In genomic region chr1:155001438-155001687, GRCh38 we compare ENCODE assay signal across 8 cellular contexts. TPM values are rescaled to one million over a fixed set of nuclear protein-coding genes. Genes with fewer than 3 reads are reported as not detected.
DNase-seq lines count a peak whose midpoint lies in the region; ATAC-seq and TF ChIP-seq lines count a peak whose summit lies in the region.

No MANE protein-coding gene starts in this region.

- H3K9me3 Mint-ChIP-seq in activated CD8-positive, alpha-beta memory T cell treated with anti-CD3 and anti-CD28 coated beads, Interleukin-2, amount 10 ng/mL, durations not matched to agents 7 days and 5 days (ENCODE audit: low read depth) = no peaks in the 10 kb centered on the region
- H3K9me3 Mint-ChIP-seq in activated T-helper 17 cell treated with anti-CD3 and anti-CD28 coated beads, Interleukin-2, amount 50 U/mL, for 72 hours = no peaks in the 10 kb centered on the region

- peak overlapping the region; percentile 98 for H3K4me3 Mint-ChIP-seq in activated CD8-positive, alpha-beta memory T cell treated with anti-CD3 and anti-CD28 coated beads, Interleukin-2, amount 10 ng/mL, durations not matched to agents 7 days and 5 days
- H3K4me3 Mint-ChIP-seq in activated T-helper 17 cell treated with anti-CD3 and anti-CD28 coated beads, Interleukin-2, amount 50 U/mL, for 72 hours = peak overlapping the region; percentile 91

- CTCF ChIA-PET in activated CD8-positive, alpha-beta memory T cell treated with anti-CD3 and anti-CD28 coated beads, Interleukin-2, amount 10 ng/mL, durations not matched to agents 7 days and 5 days (lab: Charles Lee) = interaction anchor here (0.6 to 13.5 kb wide), 9 partner anchors 14 to 85 kb away, joined by 3 to 212 read pairs (median 4); partner anchors contain the start of genes ADAM15, EFNA4, FLAD1 and PMVK

- H3K27me3 Mint-ChIP-seq in activated CD8-positive, alpha-beta memory T cell treated with anti-CD3 and anti-CD28 coated beads, Interleukin-2, amount 10 ng/mL, durations not matched to agents 7 days and 5 days = no peaks in the 10 kb centered on the region
- H3K27me3 Mint-ChIP-seq in activated T-helper 17 cell treated with anti-CD3 and anti-CD28 coated beads, Interleukin-2, amount 50 U/mL, for 72 hours = no peaks in the 10 kb centered on the region

- H3K36me3 ChIP-seq in iPS-20b (ENCODE audit: insufficient read depth, low read depth, low read length) (no peaks in the 10 kb centered on the region), testis (ENCODE audit: low read depth, missing control alignments) (no peaks in the 10 kb centered on the region)

- intact Hi-C loops in testis (cut with DNase I; ENCODE audit: low total_unique reads) = no loop called here

- TF ChIP-seq CTCF in testis (IDR thresholded peaks at IDR 0.05) = no peak

- H3K4me1 Mint-ChIP-seq in activated CD8-positive, alpha-beta memory T cell treated with anti-CD3 and anti-CD28 coated beads, Interleukin-2, amount 10 ng/mL, durations not matched to agents 7 days and 5 days = peaks cover 52% of the 10 kb centered on the region
- peaks cover 31% of the 10 kb centered on the region for H3K4me1 Mint-ChIP-seq in activated T-helper 17 cell treated with anti-CD3 and anti-CD28 coated beads, Interleukin-2, amount 50 U/mL, for 72 hours

- no peak for ATAC-seq in activated CD8-positive, alpha-beta memory T cell treated with anti-CD3 and anti-CD28 coated beads, Interleukin-2, amount 10 ng/mL, durations not matched to agents 7 days and 5 days
- no peak for ATAC-seq in activated T-helper 17 cell treated with anti-CD3 and anti-CD28 coated beads, Interleukin-2, amount 50 U/mL, for 72 hours (replicated peaks)
- no peak for ATAC-seq in HG03108 (IDR thresholded peaks at IDR 0.05; ENCODE audit: unreplicated experiment)

- H3K9me3 ChIP-seq in iPS-20b (ENCODE audit: insufficient read depth, low read depth, low read length) (no peaks in the 10 kb centered on the region), testis (no peaks in the 10 kb centered on the region)

- peak overlapping the region; percentile 97 for H3K27ac Mint-ChIP-seq in activated CD8-positive, alpha-beta memory T cell treated with anti-CD3 and anti-CD28 coated beads, Interleukin-2, amount 10 ng/mL, durations not matched to agents 7 days and 5 days
- H3K27ac Mint-ChIP-seq in activated T-helper 17 cell treated with anti-CD3 and anti-CD28 coated beads, Interleukin-2, amount 50 U/mL, for 72 hours = peak overlapping the region; percentile 95

- H3K27me3 ChIP-seq in iPS-20b (ENCODE audit: insufficient read depth, low read length) (no peaks in the 10 kb centered on the region), testis (no peaks in the 10 kb centered on the region)

- peaks cover 15% of the 10 kb centered on the region; the same call in 1 of the 2 replicates for H3K4me1 ChIP-seq in iPS-20b (ENCODE audit: insufficient read depth, low read length)
- peaks cover 31% of the 10 kb centered on the region for H3K4me1 ChIP-seq in testis

- H3K27ac ChIP-seq in iPS-20b (ENCODE audit: low read length) = peak overlapping the region; percentile 11
- H3K27ac ChIP-seq in testis = peak overlapping the region; percentile 98

- no peak for TF ChIP-seq POLR2A in testis (IDR thresholded peaks at IDR 0.05)

- H3K36me3 Mint-ChIP-seq in activated CD8-positive, alpha-beta memory T cell treated with anti-CD3 and anti-CD28 coated beads, Interleukin-2, amount 10 ng/mL, durations not matched to agents 7 days and 5 days = peaks cover 3% of the 10 kb centered on the region
- peaks cover 40% of the 10 kb centered on the region for H3K36me3 Mint-ChIP-seq in activated T-helper 17 cell treated with anti-CD3 and anti-CD28 coated beads, Interleukin-2, amount 50 U/mL, for 72 hours (ENCODE audit: low read depth)

- H3K4me3 ChIP-seq in iPS-20b (ENCODE audit: low read length) (peak overlapping the region; percentile 91), testis (peak overlapping the region; percentile 77 to 84)

- no peak for DNase-seq in activated CD8-positive, alpha-beta memory T cell treated with anti-CD3 and anti-CD28 coated beads, Interleukin-2, amount 10 ng/mL, durations not matched to agents 7 days and 5 days
- DNase-seq in activated CD8-positive, alpha-beta memory T cell treated with anti-CD3 and anti-CD28 coated beads for 24 hours = no peak
- DNase-seq in testis (no peak), GOT3 (lab: John Stamatoyannopoulos, UW) (no peak)
- DNase-seq in stimulated activated CD8-positive, alpha-beta memory T cell treated with anti-CD3 and anti-CD28 coated beads, Interleukin-4, amount 100 ng/mL, for 48 hours = no peak

- peak overlapping the region; percentile 79; the same call in 1 of the 2 replicates for H3K9ac ChIP-seq in iPS-20b (ENCODE audit: low read depth, low read length)

- 0% methylated on average over 12 of the region's 12 CpGs; no CpG with 5 or more reads in 1 of the 2 donors for WGBS in testis, 2 donors

RNA-seq across cellular contexts. Expression of gene ZBTB7B, which starts 1.2 kb away (rescaled TPM):
- total RNA-seq in activated CD8-positive, alpha-beta memory T cell treated with anti-CD3 and anti-CD28 coated beads, Interleukin-2, amount 10 ng/mL, durations not matched to agents 7 days and 5 days = 10 to 100 TPM; 58.1 to 74.8 TPM
- 100 to 1,000 TPM in 1 of 2 donors, 10 to 100 TPM in 1; 94.5 to 140 TPM for total RNA-seq in activated T-helper 17 cell treated with anti-CD3 and anti-CD28 coated beads, Interleukin-2, amount 50 U/mL, for 72 hours
- total RNA-seq in testis = 10 to 100 TPM; 21.1 to 22.4 TPM
- 18.6 TPM for polyA plus RNA-seq in testis (ENCODE audit: insufficient read depth, low read depth, low replicate concordance)

RNA-seq across cellular contexts. Expression of gene LENEP, which starts 8.0 kb away (rescaled TPM):
- total RNA-seq in activated CD8-positive, alpha-beta memory T cell treated with anti-CD3 and anti-CD28 coated beads, Interleukin-2, amount 10 ng/mL, durations not matched to agents 7 days and 5 days = 1 to 10 TPM in 1 of 2 experiments, under 1 TPM in 1; 0.91 to 1.2 TPM
- under 1 TPM; 0.77 to 0.97 TPM for total RNA-seq in activated T-helper 17 cell treated with anti-CD3 and anti-CD28 coated beads, Interleukin-2, amount 50 U/mL, for 72 hours
- total RNA-seq in testis = 1 to 10 TPM in 1 of 2 donors, not detected in 1; 1.1 TPM
- not detected for polyA plus RNA-seq in testis (ENCODE audit: insufficient read depth, low read depth, low replicate concordance)

RNA-seq across cellular contexts. Expression of gene FLAD1, which starts 18.2 kb away (rescaled TPM):
- 10 to 100 TPM; 48.2 to 63.7 TPM for total RNA-seq in activated CD8-positive, alpha-beta memory T cell treated with anti-CD3 and anti-CD28 coated beads, Interleukin-2, amount 10 ng/mL, durations not matched to agents 7 days and 5 days
- 10 to 100 TPM; 34.6 to 68.3 TPM for total RNA-seq in activated T-helper 17 cell treated with anti-CD3 and anti-CD28 coated beads, Interleukin-2, amount 50 U/mL, for 72 hours
- 10 to 100 TPM; 26.5 to 35.0 TPM for total RNA-seq in testis
- 46.5 TPM for polyA plus RNA-seq in testis (ENCODE audit: insufficient read depth, low read depth, low replicate concordance)

RNA-seq across cellular contexts. Expression of gene CKS1B, which starts 26.9 kb away (rescaled TPM):
- total RNA-seq in activated CD8-positive, alpha-beta memory T cell treated with anti-CD3 and anti-CD28 coated beads, Interleukin-2, amount 10 ng/mL, durations not matched to agents 7 days and 5 days = 100 to 1,000 TPM; 149 to 155 TPM
- 100 to 1,000 TPM; 162 to 188 TPM for total RNA-seq in activated T-helper 17 cell treated with anti-CD3 and anti-CD28 coated beads, Interleukin-2, amount 50 U/mL, for 72 hours
- 10 to 100 TPM; 45.5 to 84.3 TPM for total RNA-seq in testis
- 100 TPM for polyA plus RNA-seq in testis (ENCODE audit: insufficient read depth, low read depth, low replicate concordance)

RNA-seq across cellular contexts. Expression of gene SHC1, which starts 30.8 kb away (rescaled TPM):
- 10 to 100 TPM; 48.0 to 57.4 TPM for total RNA-seq in activated CD8-positive, alpha-beta memory T cell treated with anti-CD3 and anti-CD28 coated beads, Interleukin-2, amount 10 ng/mL, durations not matched to agents 7 days and 5 days
- 10 to 100 TPM; 60.9 to 62.0 TPM for total RNA-seq in activated T-helper 17 cell treated with anti-CD3 and anti-CD28 coated beads, Interleukin-2, amount 50 U/mL, for 72 hours
- total RNA-seq in testis = 10 to 100 TPM; 47.9 to 59.3 TPM
- 49.0 TPM for polyA plus RNA-seq in testis (ENCODE audit: insufficient read depth, low read depth, low replicate concordance)
